5 cellular contexts compared by ENCODE assay signal in the genomic region with DNA sequence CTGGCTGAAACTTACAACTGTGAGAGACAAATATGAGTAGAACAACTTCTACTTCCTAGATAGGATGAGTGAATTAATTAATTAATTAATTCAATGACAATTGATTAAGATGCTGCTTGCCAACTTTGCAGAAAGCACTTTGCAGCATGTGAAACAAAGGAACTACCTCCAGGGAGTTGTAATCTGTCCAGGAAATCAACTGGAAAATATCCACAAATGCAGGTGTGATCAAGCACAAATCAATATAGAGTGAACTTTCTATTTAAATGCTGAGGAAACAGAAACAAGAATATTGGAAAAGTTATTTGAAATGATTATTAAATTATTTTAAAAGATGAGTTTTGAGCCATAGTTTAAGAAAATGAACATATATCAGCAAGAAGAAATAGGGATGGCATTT.
"Had no signal": no experiment of that assay in that cellular context is flagged by ENCODE, and none has a peak within 500 bp of the region (broad histone marks: within the 10 kb centered on the region; RNA-seq: fewer than 3 reads in every experiment).

No MANE protein-coding gene starts in this region.

- ATAC-seq: GM23338, HepG2 had no signal

- DNase-seq: H9, HCEC 1CT had no signal

- H3K4me3 ChIP-seq: GM23338 had no signal

- H3K27ac ChIP-seq: HL-60 had no signal
